In the genomic region with DNA sequence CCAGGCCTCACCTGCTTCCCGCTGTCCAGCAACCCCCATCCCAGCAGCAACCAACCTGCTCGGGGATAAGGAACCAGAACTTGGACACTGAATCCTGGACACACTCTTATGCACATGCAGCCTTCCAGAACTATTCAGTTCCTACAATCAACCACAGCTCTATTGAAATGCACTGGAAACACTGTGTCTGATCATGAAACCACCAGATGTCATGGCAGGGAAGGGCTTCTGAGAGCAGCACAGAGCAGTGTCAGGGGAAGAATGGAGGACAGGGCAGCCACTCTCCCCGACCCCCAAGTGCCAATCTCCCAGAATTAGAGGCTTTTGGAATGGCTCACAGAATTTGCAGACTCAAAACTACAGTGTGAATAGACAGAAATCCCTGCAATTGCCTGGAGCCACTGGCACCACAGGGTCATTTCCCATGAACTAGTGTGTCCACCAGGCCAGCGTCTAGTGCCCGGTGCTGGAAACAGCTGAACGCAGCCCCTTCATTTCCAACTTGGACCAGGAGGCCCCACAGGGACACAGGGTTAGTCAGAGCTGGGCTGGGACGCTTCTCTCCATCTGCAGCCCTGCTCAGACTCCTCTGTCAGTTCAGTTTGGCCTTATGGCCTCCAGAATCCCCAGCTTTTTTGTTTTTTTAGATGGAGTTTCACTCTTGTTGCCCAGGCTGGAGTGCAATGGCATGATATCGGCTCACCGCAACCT, we compare ENCODE assay signal across 1 cellular context.
TF ChIP-seq lines count a peak whose summit lies in the region.

No MANE protein-coding gene starts in this region.

TF ChIP-seq in endothelial cell of umbilical vein, 7 proteins besides CTCF, POLR2A, EP300 and RAD21:
- TF ChIP-seq POLR2AphosphoS5 (IDR thresholded peaks at IDR 0.05; ENCODE audit: insufficient read depth, low read depth, low read length) (no peak), JUN (IDR thresholded peaks at IDR 0.05; ENCODE audit: borderline replicate concordance, insufficient read depth, insufficient read length, low read depth) (no peak), MYC (IDR thresholded peaks at IDR 0.05; ENCODE audit: low read depth, low read length) (no peak), FOS (IDR thresholded peaks at IDR 0.05; ENCODE audit: borderline replicate concordance, insufficient read depth, low read length) (no peak), EZH2 (IDR thresholded peaks at IDR 0.05; ENCODE audit: borderline replicate concordance, low read depth, low read length, severe bottlenecking) (no peak), GATA2 (IDR thresholded peaks at IDR 0.05; ENCODE audit: insufficient read depth, insufficient read length, low read depth, low read length) (no peak)
- TF ChIP-seq, protein P1, sequence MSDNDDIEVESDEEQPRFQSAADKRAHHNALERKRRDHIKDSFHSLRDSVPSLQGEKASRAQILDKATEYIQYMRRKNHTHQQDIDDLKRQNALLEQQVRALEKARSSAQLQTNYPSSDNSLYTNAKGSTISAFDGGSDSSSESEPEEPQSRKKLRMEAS (IDR thresholded peaks at IDR 0.05; ENCODE audit: insufficient read depth, insufficient read length), result no peak
